ENCODE assay signal across 8 cellular contexts in genomic region chr4:184536881-184537248, GRCh38.
A peak's percentile ranks its signal among the peaks of the same experiment; 100 is the strongest.
DNase-seq lines count a peak whose midpoint lies in the region; ATAC-seq and TF ChIP-seq lines count a peak whose summit lies in the region.

No MANE protein-coding gene starts in this region.

- H3K4me1 Mint-ChIP-seq in CD8-positive, alpha-beta T cell (ENCODE audit: low read depth), result peaks cover 49% of the 10 kb centered on the region

- H3K9me3 Mint-ChIP-seq in CD8-positive, alpha-beta T cell, result no peaks in the 10 kb centered on the region

- no peak for TF ChIP-seq CTCF in CD8-positive, alpha-beta T cell (IDR thresholded peaks at IDR 0.05)
- TF ChIP-seq CTCF in colonic mucosa (IDR thresholded peaks at IDR 0.05) (no peak), omental fat pad (IDR thresholded peaks at IDR 0.05) (no peak)

- peak overlapping the region; percentile 84 for H3K27ac ChIP-seq in CD8-positive, alpha-beta T cell (ENCODE audit: low read depth, low read length)
- peak overlapping the region; percentile 85 for H3K27ac ChIP-seq in KOPT-K1 (ENCODE audit: low read depth, low read length, poor library complexity, severe bottlenecking)
- peak overlapping the region; percentile 96 for H3K27ac ChIP-seq in colonic mucosa

- peak overlapping the region; percentile 100 for H3K27ac Mint-ChIP-seq in CD8-positive, alpha-beta T cell

- POLR2A ChIA-PET in CD8-positive, alpha-beta T cell (lab: Charles Lee), result interaction anchor here (0.7 to 4.1 kb wide), 10 partner anchors 62 to 273 kb away, joined by 3 to 65 read pairs (median 4); partner anchors contain the start of genes CASP3, IRF2 and PRIMPOL

- no peaks in the 10 kb centered on the region for H3K9me3 ChIP-seq in CD8-positive, alpha-beta T cell (ENCODE audit: low read length)
- H3K9me3 ChIP-seq in KOPT-K1 (ENCODE audit: insufficient read depth, low read length, poor library complexity, severe bottlenecking) (no peaks in the 10 kb centered on the region), colonic mucosa (no peaks in the 10 kb centered on the region), mucosa of stomach (ENCODE audit: control insufficient read depth, low read length) (no peaks in the 10 kb centered on the region)

- peak; percentile 23 for ATAC-seq in CD8-positive, alpha-beta T cell
- ATAC-seq in omental fat pad (ENCODE audit: low FRiP score), result no peak

- peak overlapping the region; percentile 57 for H3K4me3 ChIP-seq in CD8-positive, alpha-beta T cell (ENCODE audit: low read depth, low read length)
- H3K4me3 ChIP-seq in colonic mucosa (peak overlapping the region; percentile 62), mucosa of stomach (ENCODE audit: low read length) (peak overlapping the region; percentile 52)

- peak overlapping the region; percentile 91 for H3K4me3 Mint-ChIP-seq in CD8-positive, alpha-beta T cell

- H3K27me3 ChIP-seq in CD8-positive, alpha-beta T cell (ENCODE audit: insufficient read depth, low read length), result no peaks in the 10 kb centered on the region
- H3K27me3 ChIP-seq in colonic mucosa, result no peaks in the 10 kb centered on the region
- no peaks in the 10 kb centered on the region for H3K27me3 ChIP-seq in mucosa of stomach (ENCODE audit: control insufficient read depth, insufficient read depth, low read length)

- DNase-seq in CD8-positive, alpha-beta T cell, result no peak
- DNase-seq in colonic mucosa (peak; percentile 25), iPS-NIHi11 (ENCODE audit: low spot score) (no peak), COLO668 (lab: John Stamatoyannopoulos, UW; ENCODE audit: unreplicated experiment) (no peak), omental fat pad (ENCODE audit: low spot score) (no peak)
- no peak for DNase-seq in effector CD4-positive, alpha-beta T cell

- H3K4me1 ChIP-seq in CD8-positive, alpha-beta T cell (ENCODE audit: insufficient read depth, low read length), result peaks cover 36% of the 10 kb centered on the region
- H3K4me1 ChIP-seq in colonic mucosa (no peaks in the 10 kb centered on the region), mucosa of stomach (ENCODE audit: control insufficient read depth, insufficient read depth, low read length) (peaks cover 6% of the 10 kb centered on the region)

- H3K36me3 ChIP-seq in CD8-positive, alpha-beta T cell (ENCODE audit: insufficient read depth, low read length), result no peaks in the 10 kb centered on the region
- H3K36me3 ChIP-seq in KOPT-K1 (ENCODE audit: insufficient read depth, low read length) (no peaks in the 10 kb centered on the region), colonic mucosa (no peaks in the 10 kb centered on the region), mucosa of stomach (ENCODE audit: control insufficient read depth, insufficient read depth, low read length) (no peaks in the 10 kb centered on the region)

- CTCF ChIA-PET in CD8-positive, alpha-beta T cell (lab: Charles Lee), result interaction anchor here (1.0 to 3.9 kb wide), 2 partner anchors 254 to 272 kb away, joined by 3 to 26 read pairs; no protein-coding TSS in a partner anchor

- H3K36me3 Mint-ChIP-seq in CD8-positive, alpha-beta T cell, result peaks cover 14% of the 10 kb centered on the region

- intact Hi-C loops in CD8-positive, alpha-beta T cell (cut with DNase I, micrococcal nuclease), result loop anchor here (1.0 to 10.0 kb wide), 13 partner anchors 63 to 1655 kb away; partner anchors contain the start of genes CENPU (in 2 of the 2), IRF2 (in 2 of the 2), SLC25A4 (in 2 of the 2) and CASP3 (in 1 of the 2)
- intact Hi-C loops in colonic mucosa (cut with DNase I), result loop anchor here (5.0 kb wide), 2 partner anchors 150 to 250 kb away; no protein-coding TSS in a partner anchor

- H3K9ac ChIP-seq in colonic mucosa (ENCODE audit: low read depth in 2 of 2, low read length in 2 of 2), result peak overlapping the region; percentile 63 to 97
- peak overlapping the region; percentile 91 for H3K9ac ChIP-seq in mucosa of stomach (ENCODE audit: low read length)

- no peaks in the 10 kb centered on the region for H3K27me3 Mint-ChIP-seq in CD8-positive, alpha-beta T cell (ENCODE audit: low read depth)
